2 cellular contexts compared by ENCODE assay signal in the genomic region with DNA sequence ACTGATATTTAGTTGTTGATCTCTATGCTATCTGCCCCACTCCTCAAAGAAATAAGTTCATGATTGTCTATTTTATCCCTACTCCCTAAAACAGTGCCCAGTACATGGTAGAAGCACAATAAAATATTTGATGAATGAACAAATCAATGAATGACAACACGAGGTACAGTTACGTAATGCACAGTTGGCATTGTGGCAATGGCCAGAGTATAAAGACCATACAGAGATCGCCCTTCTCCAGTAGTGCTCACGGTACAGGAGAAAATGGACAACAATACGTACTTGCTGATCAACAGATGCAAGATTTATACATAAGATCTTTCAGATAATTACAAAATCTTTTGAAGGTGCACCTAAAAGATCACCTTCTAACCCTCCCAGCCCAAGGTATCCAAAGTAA.
TF ChIP-seq lines count a peak whose summit lies in the region.

No MANE protein-coding gene starts in this region.

TF ChIP-seq in IMR-90, 13 proteins besides CTCF, POLR2A, EP300 and RAD21:
- TF ChIP-seq SMC3 (IDR thresholded peaks at IDR 0.05; ENCODE audit: low read depth, low read length) (no peak), CEBPB (IDR thresholded peaks at IDR 0.05; ENCODE audit: low read depth, low read length) (0 out of 2 replicates have a peak, but pooled peaks have one; percentile 14), BHLHE40 (IDR thresholded peaks at IDR 0.05; ENCODE audit: low read depth, low read length) (no peak), MXI1 (IDR thresholded peaks at IDR 0.05; ENCODE audit: borderline replicate concordance, low read depth, low read length) (no peak)
- TF ChIP-seq, protein P1, sequence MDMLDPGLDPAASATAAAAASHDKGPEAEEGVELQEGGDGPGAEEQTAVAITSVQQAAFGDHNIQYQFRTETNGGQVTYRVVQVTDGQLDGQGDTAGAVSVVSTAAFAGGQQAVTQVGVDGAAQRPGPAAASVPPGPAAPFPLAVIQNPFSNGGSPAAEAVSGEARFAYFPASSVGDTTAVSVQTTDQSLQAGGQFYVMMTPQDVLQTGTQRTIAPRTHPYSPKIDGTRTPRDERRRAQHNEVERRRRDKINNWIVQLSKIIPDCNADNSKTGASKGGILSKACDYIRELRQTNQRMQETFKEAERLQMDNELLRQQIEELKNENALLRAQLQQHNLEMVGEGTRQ (IDR thresholded peaks at IDR 0.05; ENCODE audit: low read depth, low read length), result no peak

TF ChIP-seq in HepG2, 621 proteins besides CTCF, POLR2A, EP300 and RAD21:
- TF ChIP-seq PLRG1 (conservative IDR thresholded peaks at IDR 0.05), result no peak
- TF ChIP-seq, protein P2, sequence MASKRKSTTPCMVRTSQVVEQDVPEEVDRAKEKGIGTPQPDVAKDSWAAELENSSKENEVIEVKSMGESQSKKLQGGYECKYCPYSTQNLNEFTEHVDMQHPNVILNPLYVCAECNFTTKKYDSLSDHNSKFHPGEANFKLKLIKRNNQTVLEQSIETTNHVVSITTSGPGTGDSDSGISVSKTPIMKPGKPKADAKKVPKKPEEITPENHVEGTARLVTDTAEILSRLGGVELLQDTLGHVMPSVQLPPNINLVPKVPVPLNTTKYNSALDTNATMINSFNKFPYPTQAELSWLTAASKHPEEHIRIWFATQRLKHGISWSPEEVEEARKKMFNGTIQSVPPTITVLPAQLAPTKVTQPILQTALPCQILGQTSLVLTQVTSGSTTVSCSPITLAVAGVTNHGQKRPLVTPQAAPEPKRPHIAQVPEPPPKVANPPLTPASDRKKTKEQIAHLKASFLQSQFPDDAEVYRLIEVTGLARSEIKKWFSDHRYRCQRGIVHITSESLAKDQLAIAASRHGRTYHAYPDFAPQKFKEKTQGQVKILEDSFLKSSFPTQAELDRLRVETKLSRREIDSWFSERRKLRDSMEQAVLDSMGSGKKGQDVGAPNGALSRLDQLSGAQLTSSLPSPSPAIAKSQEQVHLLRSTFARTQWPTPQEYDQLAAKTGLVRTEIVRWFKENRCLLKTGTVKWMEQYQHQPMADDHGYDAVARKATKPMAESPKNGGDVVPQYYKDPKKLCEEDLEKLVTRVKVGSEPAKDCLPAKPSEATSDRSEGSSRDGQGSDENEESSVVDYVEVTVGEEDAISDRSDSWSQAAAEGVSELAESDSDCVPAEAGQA (IDR thresholded peaks at IDR 0.05; ENCODE audit: low read depth), result no peak
- TF ChIP-seq, protein P2 (CRISPR knock-in tag; IDR thresholded peaks at IDR 0.05; ENCODE audit: borderline replicate concordance), result no peak
- TF ChIP-seq, protein P3, sequence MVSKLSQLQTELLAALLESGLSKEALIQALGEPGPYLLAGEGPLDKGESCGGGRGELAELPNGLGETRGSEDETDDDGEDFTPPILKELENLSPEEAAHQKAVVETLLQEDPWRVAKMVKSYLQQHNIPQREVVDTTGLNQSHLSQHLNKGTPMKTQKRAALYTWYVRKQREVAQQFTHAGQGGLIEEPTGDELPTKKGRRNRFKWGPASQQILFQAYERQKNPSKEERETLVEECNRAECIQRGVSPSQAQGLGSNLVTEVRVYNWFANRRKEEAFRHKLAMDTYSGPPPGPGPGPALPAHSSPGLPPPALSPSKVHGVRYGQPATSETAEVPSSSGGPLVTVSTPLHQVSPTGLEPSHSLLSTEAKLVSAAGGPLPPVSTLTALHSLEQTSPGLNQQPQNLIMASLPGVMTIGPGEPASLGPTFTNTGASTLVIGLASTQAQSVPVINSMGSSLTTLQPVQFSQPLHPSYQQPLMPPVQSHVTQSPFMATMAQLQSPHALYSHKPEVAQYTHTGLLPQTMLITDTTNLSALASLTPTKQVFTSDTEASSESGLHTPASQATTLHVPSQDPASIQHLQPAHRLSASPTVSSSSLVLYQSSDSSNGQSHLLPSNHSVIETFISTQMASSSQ (IDR thresholded peaks at IDR 0.05; ENCODE audit: low read depth), result no peak
- TF ChIP-seq, protein P3 (CRISPR knock-in tag; IDR thresholded peaks at IDR 0.05; ENCODE audit: borderline replicate concordance), result no peak
- peak; percentile 31; the same call in 1 of the 2 replicates for TF ChIP-seq CEBPB (IDR thresholded peaks at IDR 0.05; ENCODE audit: borderline replicate concordance, low read depth, low read length)
- TF ChIP-seq ZSCAN25 (CRISPR knock-in tag; IDR thresholded peaks at IDR 0.05), result no peak
- TF ChIP-seq, protein P4, sequence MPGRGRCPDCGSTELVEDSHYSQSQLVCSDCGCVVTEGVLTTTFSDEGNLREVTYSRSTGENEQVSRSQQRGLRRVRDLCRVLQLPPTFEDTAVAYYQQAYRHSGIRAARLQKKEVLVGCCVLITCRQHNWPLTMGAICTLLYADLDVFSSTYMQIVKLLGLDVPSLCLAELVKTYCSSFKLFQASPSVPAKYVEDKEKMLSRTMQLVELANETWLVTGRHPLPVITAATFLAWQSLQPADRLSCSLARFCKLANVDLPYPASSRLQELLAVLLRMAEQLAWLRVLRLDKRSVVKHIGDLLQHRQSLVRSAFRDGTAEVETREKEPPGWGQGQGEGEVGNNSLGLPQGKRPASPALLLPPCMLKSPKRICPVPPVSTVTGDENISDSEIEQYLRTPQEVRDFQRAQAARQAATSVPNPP (CRISPR knock-in tag; IDR thresholded peaks at IDR 0.05), result no peak
